ENCODE assay signal across 5 cellular contexts in genomic region chr17:43894494-43894893, GRCh38. TPM values are rescaled to one million over a fixed set of nuclear protein-coding genes. Genes with fewer than 3 reads are reported as not detected.
"Had no signal": no experiment of that assay in that cellular context is flagged by ENCODE, and none has a peak within 500 bp of the region (broad histone marks: within the 10 kb centered on the region; RNA-seq: fewer than 3 reads in every experiment).

No MANE protein-coding gene starts in this region.

RNA-seq across cellular contexts. Expression of gene CD300LG, which starts 47.5 kb away (rescaled TPM):
- total RNA-seq: HepG2, HT-29, HT1080, IMR-90 had no signal
- polyA plus RNA-seq: HepG2, IgD-negative memory B cell, IMR-90 had no signal

RNA-seq across cellular contexts. Expression of gene PPY, which starts 47.8 kb away (rescaled TPM):
- total RNA-seq: HepG2, HT-29, HT1080, IMR-90 had no signal
- polyA plus RNA-seq: HepG2, IgD-negative memory B cell, IMR-90 had no signal

RNA-seq across cellular contexts. Expression of gene PYY, which starts 59.2 kb away (rescaled TPM):
- total RNA-seq: HepG2, HT-29, HT1080, IMR-90 had no signal
- polyA plus RNA-seq: IgD-negative memory B cell, IMR-90 had no signal
